17 cellular contexts compared by ENCODE assay signal in genomic region chr15:31262143-31262530, GRCh38.
DNase-seq lines count a peak whose midpoint lies in the region; ATAC-seq and TF ChIP-seq lines count a peak whose summit lies in the region.
"Had no signal": no experiment of that assay in that cellular context is flagged by ENCODE, and none has a peak within 500 bp of the region (broad histone marks: within the 10 kb centered on the region; RNA-seq: fewer than 3 reads in every experiment).

No MANE protein-coding gene starts in this region.

- peak overlapping the region; percentile 54; the same call in 1 of the 2 replicates for H3K4me2 ChIP-seq in OCI-LY1 (ENCODE audit: low read length)
- H3K4me2 ChIP-seq: GM23338 had no signal

- H3K9ac ChIP-seq in OCI-LY1 (ENCODE audit: low read length) (peak overlapping the region; percentile 73; the same call in 1 of the 2 replicates), endodermal cell (ENCODE audit: extremely low read depth, low read length, poor library complexity, severe bottlenecking) (no peak overlapping the region)

- H3K36me3 ChIP-seq in OCI-LY1 (ENCODE audit: insufficient read depth, low read length) (no peaks in the 10 kb centered on the region), endodermal cell (ENCODE audit: control insufficient read depth, insufficient read depth, low read length) (no peaks in the 10 kb centered on the region), SJCRH30 (no peaks in the 10 kb centered on the region)
- H3K36me3 ChIP-seq: left lung, SJSA1 had no signal

- no peak overlapping the region for H2AFZ ChIP-seq in OCI-LY1 (ENCODE audit: low read length)
- H2AFZ ChIP-seq: GM23338 had no signal

- no peaks in the 10 kb centered on the region for H3K36me3 Mint-ChIP-seq in activated T-cell treated with anti-CD3 and anti-CD28 coated beads, Interleukin-2, amount 50 U/mL, for 4 hours (ENCODE audit: insufficient read depth)
- no peaks in the 10 kb centered on the region for H3K36me3 Mint-ChIP-seq in endodermal cell (ENCODE audit: low read depth)
- peaks cover 0 to 4% of the 10 kb centered on the region in 2 donors for H3K36me3 Mint-ChIP-seq in stimulated activated naive B cell treated with anti-CD40 and anti-IgM and Interleukin-4, amounts not matched to agents 10 μg/mL and 1 μg/mL and 100 μg/mL, for 72 hours
- H3K36me3 Mint-ChIP-seq: naive B cell had no signal

- H3K27ac ChIP-seq in OCI-LY1 (ENCODE audit: low read depth, low read length, poor library complexity, severe bottlenecking) (peak overlapping the region; percentile 100), endodermal cell (ENCODE audit: low read depth, low read length) (no peak overlapping the region), SJCRH30 (no peak overlapping the region)
- H3K27ac ChIP-seq: SJSA1 had no signal

- no peaks in the 10 kb centered on the region for H4K20me1 ChIP-seq in OCI-LY1 (ENCODE audit: insufficient read depth, low read length)

- H3K9me3 Mint-ChIP-seq in activated T-cell treated with anti-CD3 and anti-CD28 coated beads, Interleukin-2, amount 50 U/mL, for 4 hours, result no peaks in the 10 kb centered on the region
- H3K9me3 Mint-ChIP-seq in endodermal cell, result no peaks in the 10 kb centered on the region
- peaks cover 0 to 4% of the 10 kb centered on the region in 2 donors for H3K9me3 Mint-ChIP-seq in stimulated activated naive B cell treated with anti-CD40 and anti-IgM and Interleukin-4, amounts not matched to agents 10 μg/mL and 1 μg/mL and 100 μg/mL, for 72 hours
- H3K9me3 Mint-ChIP-seq: GM23338 had no signal

- H3K4me3 ChIP-seq in OCI-LY1 (ENCODE audit: low read depth, low read length, poor library complexity, severe bottlenecking) (no peak overlapping the region), endodermal cell (ENCODE audit: low read length) (no peak overlapping the region), SJCRH30 (no peak overlapping the region)
- H3K4me3 ChIP-seq: GM23338, left lung, SJSA1 had no signal

- no peak overlapping the region for H3K4me3 Mint-ChIP-seq in activated T-cell treated with anti-CD3 and anti-CD28 coated beads, Interleukin-2, amount 50 U/mL, for 4 hours
- H3K4me3 Mint-ChIP-seq in endodermal cell, result no peak overlapping the region
- H3K4me3 Mint-ChIP-seq in stimulated activated naive B cell treated with anti-CD40 and anti-IgM and Interleukin-4, amounts not matched to agents 10 μg/mL and 1 μg/mL and 100 μg/mL, for 72 hours, result no peak overlapping the region
- H3K4me3 Mint-ChIP-seq: GM23338 had no signal

- no peak for ATAC-seq in activated T-cell treated with anti-CD3 and anti-CD28 coated beads, Interleukin-2, amount 50 U/mL, for 4 hours
- ATAC-seq in stimulated activated naive B cell treated with anti-CD40 and anti-IgM and Interleukin-4, amounts not matched to agents 10 μg/mL and 1 μg/mL and 100 μg/mL, for 72 hours (replicated peaks), result no peak
- ATAC-seq in GM19351 (IDR thresholded peaks at IDR 0.05; ENCODE audit: unreplicated experiment), result no peak
- ATAC-seq: GM23338, left lung had no signal

- peaks cover 83% of the 10 kb centered on the region for H3K4me1 ChIP-seq in OCI-LY1 (ENCODE audit: insufficient read depth, low read length, severe bottlenecking)
- peaks cover 3% of the 10 kb centered on the region for H3K4me1 ChIP-seq in endodermal cell (ENCODE audit: control insufficient read depth, insufficient read depth, low read length)
- H3K4me1 ChIP-seq in SJCRH30, result peaks cover 34% of the 10 kb centered on the region
- H3K4me1 ChIP-seq: SJSA1 had no signal

- TF ChIP-seq CTCF in OCI-LY1 (IDR thresholded peaks at IDR 0.05; ENCODE audit: low read length) (no peak), endodermal cell (conservative IDR thresholded peaks at IDR 0.05) (no peak)

- H3K27me3 ChIP-seq in OCI-LY1 (ENCODE audit: insufficient read depth, low read length), result no peaks in the 10 kb centered on the region
- no peaks in the 10 kb centered on the region for H3K27me3 ChIP-seq in endodermal cell (ENCODE audit: control insufficient read depth, insufficient read depth, low read length, poor library complexity, severe bottlenecking)
- no peaks in the 10 kb centered on the region for H3K27me3 ChIP-seq in SJCRH30
- H3K27me3 ChIP-seq: left lung, SJSA1 had no signal

- no peak overlapping the region for H3K27ac Mint-ChIP-seq in endodermal cell
- H3K27ac Mint-ChIP-seq in stimulated activated naive B cell treated with anti-CD40 and anti-IgM and Interleukin-4, amounts not matched to agents 10 μg/mL and 1 μg/mL and 100 μg/mL, for 72 hours, result peak overlapping the region; percentile 67
- H3K27ac Mint-ChIP-seq: GM23338 had no signal

- H3K9me3 ChIP-seq in OCI-LY1 (ENCODE audit: low read length) (no peaks in the 10 kb centered on the region), endodermal cell (ENCODE audit: control insufficient read depth, low read length) (no peaks in the 10 kb centered on the region), SJCRH30 (replicated peaks) (0 out of 2 replicates have a peak, but pooled peaks cover 4% of the 10 kb centered on the region)
- H3K9me3 ChIP-seq: left lung, SJSA1 had no signal

- H3F3A ChIP-seq in OCI-LY1 (ENCODE audit: insufficient read depth, low read length), result 0 out of 2 replicates have a peak, but pooled peaks cover 4% of the 10 kb centered on the region

- H3K4me1 Mint-ChIP-seq in activated T-cell treated with anti-CD3 and anti-CD28 coated beads, Interleukin-2, amount 50 U/mL, for 4 hours (ENCODE audit: low read depth), result peaks cover 81% of the 10 kb centered on the region
- peaks cover 4% of the 10 kb centered on the region for H3K4me1 Mint-ChIP-seq in endodermal cell
- peaks cover 67 to 86% of the 10 kb centered on the region in 2 donors for H3K4me1 Mint-ChIP-seq in stimulated activated naive B cell treated with anti-CD40 and anti-IgM and Interleukin-4, amounts not matched to agents 10 μg/mL and 1 μg/mL and 100 μg/mL, for 72 hours

- no peaks in the 10 kb centered on the region for H3K9me2 ChIP-seq in OCI-LY1 (ENCODE audit: low read depth, low read length)

- no peaks in the 10 kb centered on the region for H3K27me3 Mint-ChIP-seq in activated T-cell treated with anti-CD3 and anti-CD28 coated beads, Interleukin-2, amount 50 U/mL, for 4 hours (ENCODE audit: low read depth)
- peaks cover 6% of the 10 kb centered on the region for H3K27me3 Mint-ChIP-seq in endodermal cell (ENCODE audit: insufficient read depth)
- H3K27me3 Mint-ChIP-seq in stimulated activated naive B cell treated with anti-CD40 and anti-IgM and Interleukin-4, amounts not matched to agents 10 μg/mL and 1 μg/mL and 100 μg/mL, for 72 hours, result no peaks in the 10 kb centered on the region
- H3K27me3 Mint-ChIP-seq: naive B cell had no signal

- H3K79me2 ChIP-seq in OCI-LY1 (ENCODE audit: insufficient read depth, low read length), result no peaks in the 10 kb centered on the region

- DNase-seq in activated T-cell treated with anti-CD3 and anti-CD28 coated beads, Interleukin-2, amount 50 U/mL, for 1 hour, result peak; percentile 14
- DNase-seq in activated T-cell treated with anti-CD3 and anti-CD28 coated beads, Interleukin-2, amount 50 U/mL, for 4 hours, result no peak
- DNase-seq in endodermal cell (peak; percentile 30), SJCRH30 (no peak), NCI-H1417 (lab: John Stamatoyannopoulos, UW) (no peak)
- no peak for DNase-seq in stimulated activated naive B cell treated with anti-CD40 and anti-IgM and Interleukin-4, amounts not matched to agents 10 μg/mL and 1 μg/mL and 100 μg/mL, for 72 hours
- DNase-seq: cortex of kidney; DMS 273 treated with DMSO at 0.1 percent for 48 hours; hippocampal formation; IMR-90; naive B cell; stimulated activated CD4-positive, alpha-beta T cell treated with anti-CD3 and anti-CD28 coated beads, Interleukin-4, amount 100 ng/mL, for 1 hour had no signal

- 87 to 90% methylated on average over 3 to 4 of the region's 4 CpGs for WGBS in endodermal cell (ENCODE audit: insufficient coverage in 1 of 2, insufficient read length in 1 of 2), 2 experiments

Comparison
In these comparisons a context has a peak if more than half of its experiments do, and no peak if none do; other contexts are left out.
1. DNase-seq: peak in activated T-cell treated with anti-CD3 and anti-CD28 coated beads, Interleukin-2, amount 50 U/mL, for 1 hour (single experiment) and endodermal cell (single experiment); none in activated T-cell treated with anti-CD3 and anti-CD28 coated beads, Interleukin-2, amount 50 U/mL, for 4 hours (single experiment), stimulated activated naive B cell treated with anti-CD40 and anti-IgM and Interleukin-4, amounts not matched to agents 10 μg/mL and 1 μg/mL and 100 μg/mL, for 72 hours (single experiment), SJCRH30 (0 of 2) and NCI-H1417 (0 of 3).